In genomic region chr11:1442163-1442562, GRCh38 we compare ENCODE assay signal across 17 cellular contexts. TPM values are rescaled to one million over a fixed set of nuclear protein-coding genes. Genes with fewer than 3 reads are reported as not detected.
A peak's percentile ranks its signal among the peaks of the same experiment; 100 is the strongest.
DNase-seq lines count a peak whose midpoint lies in the region; ATAC-seq and TF ChIP-seq lines count a peak whose summit lies in the region.
"Had no signal": no experiment of that assay in that cellular context is flagged by ENCODE, and none has a peak within 500 bp of the region (broad histone marks: within the 10 kb centered on the region; RNA-seq: fewer than 3 reads in every experiment).

No MANE protein-coding gene starts in this region.

- H3K27me3 ChIP-seq in Panc1 (ENCODE audit: control insufficient read depth, insufficient read depth, low read length) = no peaks in the 10 kb centered on the region
- H3K27me3 ChIP-seq in effector memory CD4-positive, alpha-beta T cell (replicated peaks; ENCODE audit: control insufficient read depth, insufficient read depth, low read length, poor library complexity, severe bottlenecking) = no peaks in the 10 kb centered on the region
- H3K27me3 ChIP-seq: upper lobe of left lung had no signal

- H3K36me3 ChIP-seq in Panc1 (ENCODE audit: control insufficient read depth, insufficient read depth, low read length) = no peaks in the 10 kb centered on the region
- H3K36me3 ChIP-seq in effector memory CD4-positive, alpha-beta T cell (ENCODE audit: control insufficient read depth, insufficient read depth, low read length) = no peaks in the 10 kb centered on the region
- H3K36me3 ChIP-seq: upper lobe of left lung had no signal

- BruUV-seq in Panc1 (replicated peaks; lab: Mats Ljungman, UMichigan) = no TSS peak

- H3K36me3 Mint-ChIP-seq in activated naive CD4-positive, alpha-beta T cell treated with anti-CD3 and anti-CD28 coated beads, Interleukin-2, amount 50 U/mL, for 72 hours = no peaks in the 10 kb centered on the region
- H3K36me3 Mint-ChIP-seq: activated naive CD8-positive, alpha-beta T cell treated with anti-CD3 and anti-CD28 coated beads, Interleukin-2, amount 10 ng/mL, durations not matched to agents 7 days and 5 days; stimulated activated naive B cell treated with anti-CD40 and anti-IgM and Interleukin-4, amounts not matched to agents 10 μg/mL and 1 μg/mL and 100 μg/mL, for 72 hours had no signal

- peaks cover 29% of the 10 kb centered on the region for H3K4me1 ChIP-seq in Panc1 (ENCODE audit: control insufficient read depth, insufficient read depth, low read length)
- no peaks in the 10 kb centered on the region for H3K4me1 ChIP-seq in effector memory CD4-positive, alpha-beta T cell (ENCODE audit: control insufficient read depth, insufficient read depth, low read length, poor library complexity, severe bottlenecking)
- H3K4me1 ChIP-seq: upper lobe of left lung had no signal

- CTCF ChIA-PET in Panc1 (lab: Charles Lee) = no interaction called here

- intact Hi-C loops in Panc1 (cut with micrococcal nuclease; ENCODE audit: unreplicated experiment) = no loop called here

- H3K9me3 ChIP-seq in Panc1 (ENCODE audit: control insufficient read depth, insufficient read depth, low read depth, low read length) = no peaks in the 10 kb centered on the region
- no peaks in the 10 kb centered on the region for H3K9me3 ChIP-seq in effector memory CD4-positive, alpha-beta T cell (ENCODE audit: control insufficient read depth, low read length)
- H3K9me3 ChIP-seq: upper lobe of left lung had no signal

- ATAC-seq in Panc1 = peak; percentile 49; the same call in 1 of the 2 replicates
- ATAC-seq in activated naive CD4-positive, alpha-beta T cell treated with anti-CD3 and anti-CD28 coated beads, Interleukin-2, amount 50 U/mL, for 72 hours = no peak
- ATAC-seq: stimulated activated naive B cell treated with anti-CD40 and anti-IgM and Interleukin-4, amounts not matched to agents 10 μg/mL and 1 μg/mL and 100 μg/mL, for 72 hours; T-helper 17 cell had no signal

- POLR2A ChIA-PET in Panc1 (lab: Charles Lee) = no interaction called here

- no peak overlapping the region for H3K27ac ChIP-seq in Panc1 (ENCODE audit: low read length)
- no peak overlapping the region for H3K27ac ChIP-seq in effector memory CD4-positive, alpha-beta T cell (ENCODE audit: insufficient read depth, low read length, poor library complexity, severe bottlenecking)
- H3K27ac ChIP-seq: KMS-11, upper lobe of left lung had no signal

- H3K4me3 ChIP-seq in Panc1 (ENCODE audit: low read depth in 2 of 2, low read length in 2 of 2) = no peak overlapping the region
- H3K4me3 ChIP-seq in fibroblast of pulmonary artery (replicated peaks; ENCODE audit: low read depth, low read length) = no peak overlapping the region
- no peak overlapping the region for H3K4me3 ChIP-seq in effector memory CD4-positive, alpha-beta T cell (ENCODE audit: insufficient read depth, low read depth, low read length, poor library complexity, severe bottlenecking)
- H3K4me3 ChIP-seq: upper lobe of left lung had no signal

- TF ChIP-seq CTCF in Panc1 (IDR thresholded peaks at IDR 0.05) = no peak
- no peak for TF ChIP-seq CTCF in fibroblast of pulmonary artery (IDR thresholded peaks at IDR 0.05; ENCODE audit: low read length, missing control alignments)

- peak; percentile 16 for DNase-seq in NCI-H2227 (lab: John Stamatoyannopoulos, UW; ENCODE audit: unreplicated experiment)
- DNase-seq in NCI-H2227 treated with DMSO at 0.1 percent for 48 hours (lab: John Stamatoyannopoulos, UW) = no peak
- no peak for DNase-seq in Panc1 (ENCODE audit: low read depth, low spot score)
- peak; percentile 27 for DNase-seq in fibroblast of pulmonary artery (ENCODE audit: low read depth)
- DNase-seq in retina = peak; percentile 90
- no peak for DNase-seq in effector memory CD4-positive, alpha-beta T cell
- no peak for DNase-seq in NCI-H187 (lab: John Stamatoyannopoulos, UW)
- no peak for DNase-seq in activated naive CD4-positive, alpha-beta T cell treated with anti-CD3 and anti-CD28 coated beads, Interleukin-2, amount 50 U/mL, for 72 hours (ENCODE audit: low spot score in 2 of 2)
- DNase-seq: activated CD4-positive, alpha-beta T cell treated with anti-CD3 and anti-CD28 coated beads for 4 hours; activated naive CD8-positive, alpha-beta T cell treated with anti-CD3 and anti-CD28 coated beads, Interleukin-2, amount 10 ng/mL, durations not matched to agents 7 days and 5 days; activated T-cell treated with anti-CD3 and anti-CD28 coated beads, Interleukin-2, amount 50 U/mL, for 1 hour; NCI-H146; stimulated activated naive B cell treated with anti-CD40 and anti-IgM and Interleukin-4, amounts not matched to agents 10 μg/mL and 1 μg/mL and 100 μg/mL, for 72 hours; T-helper 17 cell had no signal

- H3K9me3 Mint-ChIP-seq in activated naive CD4-positive, alpha-beta T cell treated with anti-CD3 and anti-CD28 coated beads, Interleukin-2, amount 50 U/mL, for 72 hours = no peaks in the 10 kb centered on the region
- H3K9me3 Mint-ChIP-seq: activated naive CD8-positive, alpha-beta T cell treated with anti-CD3 and anti-CD28 coated beads, Interleukin-2, amount 10 ng/mL, durations not matched to agents 7 days and 5 days; stimulated activated naive B cell treated with anti-CD40 and anti-IgM and Interleukin-4, amounts not matched to agents 10 μg/mL and 1 μg/mL and 100 μg/mL, for 72 hours had no signal

- no peak overlapping the region for H3K27ac Mint-ChIP-seq in activated naive CD4-positive, alpha-beta T cell treated with anti-CD3 and anti-CD28 coated beads, Interleukin-2, amount 50 U/mL, for 72 hours
- H3K27ac Mint-ChIP-seq: activated naive CD8-positive, alpha-beta T cell treated with anti-CD3 and anti-CD28 coated beads, Interleukin-2, amount 10 ng/mL, durations not matched to agents 7 days and 5 days; stimulated activated naive B cell treated with anti-CD40 and anti-IgM and Interleukin-4, amounts not matched to agents 10 μg/mL and 1 μg/mL and 100 μg/mL, for 72 hours; T-helper 17 cell had no signal

- in situ Hi-C loops in Panc1 (cut with HindIII; ENCODE audit: low pct_unique_long_range_greater_than_20kb, low sequenced_read_pairs) = no loop called here

RNA-seq across cellular contexts. Expression of gene MOB2, which starts 44.4 kb away (rescaled TPM):
- 51.2 TPM for total RNA-seq in Panc1 (2021; ENCODE audit: unreplicated experiment)
- 72.5 TPM for polyA plus RNA-seq in Panc1 (2012; ENCODE audit: insufficient read length)
- 10 to 100 TPM; 17.7 to 23.2 TPM for total RNA-seq in activated naive CD4-positive, alpha-beta T cell treated with anti-CD3 and anti-CD28 coated beads, Interleukin-2, amount 50 U/mL, for 72 hours

RNA-seq across cellular contexts. Expression of gene BRSK2, which starts 52.4 kb away (rescaled TPM):
- 32.2 TPM for total RNA-seq in Panc1 (2021; ENCODE audit: unreplicated experiment)
- polyA plus RNA-seq in Panc1 (2012; ENCODE audit: insufficient read length) = 47.7 TPM
- 1 to 10 TPM in 1 of 2 donors, under 1 TPM in 1; 0.45 to 1.3 TPM for total RNA-seq in activated naive CD4-positive, alpha-beta T cell treated with anti-CD3 and anti-CD28 coated beads, Interleukin-2, amount 50 U/mL, for 72 hours
- polyA plus RNA-seq: liver had no signal

Comparison
In these comparisons a context has a peak if more than half of its experiments do, and no peak if none do; other contexts are left out.
1. DNase-seq: peak in NCI-H2227 (single experiment), fibroblast of pulmonary artery (single experiment) and retina (single experiment); none in NCI-H2227 treated with DMSO at 0.1 percent for 48 hours (single experiment), Panc1 (single experiment), effector memory CD4-positive, alpha-beta T cell (0 of 3), NCI-H187 (0 of 2) and activated naive CD4-positive, alpha-beta T cell treated with anti-CD3 and anti-CD28 coated beads, Interleukin-2, amount 50 U/mL, for 72 hours (0 of 2).
2. RNA of gene BRSK2, which starts 52.4 kb away (total RNA-seq): 32.2 TPM in Panc1 (single experiment); 0.45 to 1.3 TPM in activated naive CD4-positive, alpha-beta T cell treated with anti-CD3 and anti-CD28 coated beads, Interleukin-2, amount 50 U/mL, for 72 hours; every median in the first group is over 10 times any median in the second.